13 cellular contexts compared by ENCODE assay signal in genomic region chr10:89318047-89318446, GRCh38. TPM values are rescaled to one million over a fixed set of nuclear protein-coding genes. Genes with fewer than 3 reads are reported as not detected.
"Had no signal": no experiment of that assay in that cellular context is flagged by ENCODE, and none has a peak within 500 bp of the region (broad histone marks: within the 10 kb centered on the region; RNA-seq: fewer than 3 reads in every experiment).

No MANE protein-coding gene starts in this region.

RNA-seq across cellular contexts. Expression of gene IFIT1B, which starts 59.8 kb away (rescaled TPM):
- total RNA-seq: activated B cell treated with CpG ODN at 0.5 μM for 24 hours; activated CD4-positive, alpha-beta memory T cell treated with anti-CD3 and anti-CD28 coated beads for 36 hours; activated CD4-positive, alpha-beta T cell treated with anti-CD3 and anti-CD28 coated beads for 36 hours; activated CD4-positive, alpha-beta T cell treated with anti-CD3 and anti-CD28 coated beads, Interleukin-2, amount 10 ng/mL, durations not matched to agents 24 days and 14 days; activated CD4-positive, alpha-beta T cell treated with anti-CD3 and anti-CD28 coated beads, Interleukin-2, amount 10 ng/mL, durations not matched to agents 7 days and 5 days; activated CD8-positive, alpha-beta memory T cell treated with anti-CD3 and anti-CD28 coated beads for 36 hours; activated CD8-positive, alpha-beta T cell treated with anti-CD3 and anti-CD28 coated beads for 36 hours; activated CD8-positive, alpha-beta T cell treated with anti-CD3 and anti-CD28 coated beads, Interleukin-2, amount 10 ng/mL, durations not matched to agents 7 days and 5 days; T-cell; T-helper 1 cell treated with Interleukin-12 subunit alpha and Interleukin-12 subunit beta and Interleukin-4 antibody, amounts not matched to agents 30 ng/mL and 1 ng/mL, for 36 hours; T-helper 17 cell; T-helper 2 cell treated with Interferon-gamma antibody and Interleukin-4, amounts not matched to agents 100 ng/mL and 5 ng/mL, for 36 hours; WTC11 had no signal
